In the genomic region with DNA sequence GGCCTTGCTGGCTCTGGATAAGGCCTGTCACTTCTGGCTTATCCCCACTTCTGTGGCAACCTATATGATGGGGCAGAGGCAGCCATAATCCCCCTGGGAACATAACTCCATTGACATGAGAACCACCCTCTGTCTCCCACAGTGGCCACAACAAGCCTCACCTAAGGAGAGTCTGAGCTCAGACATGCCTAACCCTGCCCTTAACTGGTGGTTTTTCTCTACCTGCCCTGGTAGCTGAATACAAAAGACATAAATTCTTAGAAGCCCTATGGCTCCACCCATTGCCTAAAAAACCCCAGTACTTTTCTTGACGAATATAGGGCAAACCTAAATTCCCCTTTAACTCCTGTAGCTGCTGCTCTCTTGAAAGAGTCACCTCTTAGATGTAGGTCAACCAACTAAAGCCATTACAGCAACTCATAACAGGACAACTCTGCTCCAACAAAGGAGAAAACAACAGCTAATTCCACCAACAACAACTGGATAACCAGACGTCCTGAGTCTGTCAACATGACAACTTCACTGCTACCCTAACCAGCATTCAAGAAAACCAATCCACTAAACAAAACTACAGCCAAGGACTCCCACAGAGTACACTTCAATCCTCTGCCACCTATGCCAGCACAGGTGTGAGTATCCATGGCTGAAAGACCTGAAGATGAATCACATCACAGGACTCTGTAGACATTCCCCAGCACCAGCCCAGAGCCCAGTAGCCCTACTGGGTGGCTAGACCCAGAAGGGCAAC, we compare ENCODE assay signal across 19 cellular contexts.
DNase-seq lines count a peak whose midpoint lies in the region; ATAC-seq, FAIRE-seq and TF ChIP-seq lines count a peak whose summit lies in the region.
"Had no signal": no experiment of that assay in that cellular context is flagged by ENCODE, and none has a peak within 500 bp of the region (broad histone marks: within the 10 kb centered on the region; RNA-seq: fewer than 3 reads in every experiment).

No MANE protein-coding gene starts in this region.

- intact Hi-C loops in activated T-helper 1 cell treated with anti-CD3 and anti-CD28 coated beads, Interleukin-12 subunit alpha, Interleukin-12 subunit beta, Interleukin-2, Interleukin-4 antibody, amounts not matched to agents 30 ng/mL and 10 ng/mL and 1 ng/mL, durations not matched to agents 14 hours and 24 hours and 36 hours (cut with micrococcal nuclease), result no loop called here

- FAIRE-seq in GM12892 (lab: Jason Lieb, UNC), result no peak

- H3K27ac Mint-ChIP-seq in chondrocyte (ENCODE audit: unreplicated experiment), result no peak overlapping the region
- no peak overlapping the region for H3K27ac Mint-ChIP-seq in activated T-helper 1 cell treated with anti-CD3 and anti-CD28 coated beads, Interleukin-12 subunit alpha, Interleukin-12 subunit beta, Interleukin-2, Interleukin-4 antibody, amounts not matched to agents 30 ng/mL and 10 ng/mL and 1 ng/mL, durations not matched to agents 14 hours and 24 hours and 36 hours
- H3K27ac Mint-ChIP-seq: activated T-cell treated with anti-CD3 and anti-CD28 coated beads, Interleukin-2, amount 50 U/mL, for 72 hours; CD4-positive, alpha-beta memory T cell; dendritic cell treated with granulocyte-macrophage colony-stimulating factor and Interleukin-4, amounts not matched to agents 40 ng/mL and 50 ng/mL, for 4 days; naive thymus-derived CD8-positive, alpha-beta T cell had no signal

- TF ChIP-seq CTCF in chondrocyte (IDR thresholded peaks at IDR 0.05), result no peak

- DNase-seq in chondrocyte (ENCODE audit: low spot score) (no peak), NCI-H1105 (lab: John Stamatoyannopoulos, UW) (no peak), GM12892 (ENCODE audit: insufficient read length) (no peak)
- DNase-seq in activated T-helper 1 cell treated with anti-CD3 and anti-CD28 coated beads, Interleukin-12 subunit alpha, Interleukin-12 subunit beta, Interleukin-2, Interleukin-4 antibody, amounts not matched to agents 30 ng/mL and 10 ng/mL and 1 ng/mL, durations not matched to agents 14 hours and 24 hours and 36 hours (ENCODE audit: low spot score), result no peak
- DNase-seq: activated CD4-positive, alpha-beta T cell treated with anti-CD3 and anti-CD28 coated beads, Interleukin-2, amount 50 U/mL, for 1 hour; activated T-cell treated with anti-CD3 and anti-CD28 coated beads, Interleukin-2, amount 50 U/mL, for 72 hours; amygdala; CD4-positive, alpha-beta memory T cell; EL; left ventricle myocardium superior; naive thymus-derived CD8-positive, alpha-beta T cell; NCI-H1694; NCI-H524 treated with DMSO at 0.1 percent for 48 hours; T-helper 2 cell had no signal

- H3K4me3 Mint-ChIP-seq in chondrocyte (ENCODE audit: unreplicated experiment), result no peak overlapping the region
- no peak overlapping the region for H3K4me3 Mint-ChIP-seq in activated T-helper 1 cell treated with anti-CD3 and anti-CD28 coated beads, Interleukin-12 subunit alpha, Interleukin-12 subunit beta, Interleukin-2, Interleukin-4 antibody, amounts not matched to agents 30 ng/mL and 10 ng/mL and 1 ng/mL, durations not matched to agents 14 hours and 24 hours and 36 hours
- H3K4me3 Mint-ChIP-seq: activated T-cell treated with anti-CD3 and anti-CD28 coated beads, Interleukin-2, amount 50 U/mL, for 72 hours; CD4-positive, alpha-beta memory T cell; dendritic cell treated with granulocyte-macrophage colony-stimulating factor and Interleukin-4, amounts not matched to agents 40 ng/mL and 50 ng/mL, for 4 days; naive thymus-derived CD8-positive, alpha-beta T cell had no signal

- TF ChIP-seq POLR2A in GM12892 (IDR thresholded peaks at IDR 0.05; ENCODE audit: low read depth, low read length), result no peak

- peak; percentile 42 for ATAC-seq in GM18498 (IDR thresholded peaks at IDR 0.05; ENCODE audit: unreplicated experiment)
- ATAC-seq in GM19452 (IDR thresholded peaks at IDR 0.05; ENCODE audit: unreplicated experiment), result peak; percentile 25
- ATAC-seq in HG02642 (IDR thresholded peaks at IDR 0.05; ENCODE audit: poor library complexity, unreplicated experiment), result peak; percentile 52
- peak; percentile 53 for ATAC-seq in HG03280 (IDR thresholded peaks at IDR 0.05; ENCODE audit: unreplicated experiment)
- ATAC-seq: activated T-cell treated with anti-CD3 and anti-CD28 coated beads, Interleukin-2, amount 50 U/mL, for 72 hours; left ventricle myocardium superior; naive thymus-derived CD8-positive, alpha-beta T cell had no signal

- H3K9me3 Mint-ChIP-seq in chondrocyte (ENCODE audit: low read depth), result peaks cover 41% of the 10 kb centered on the region
- H3K9me3 Mint-ChIP-seq in activated T-helper 1 cell treated with anti-CD3 and anti-CD28 coated beads, Interleukin-12 subunit alpha, Interleukin-12 subunit beta, Interleukin-2, Interleukin-4 antibody, amounts not matched to agents 30 ng/mL and 10 ng/mL and 1 ng/mL, durations not matched to agents 14 hours and 24 hours and 36 hours, result peaks cover 26% of the 10 kb centered on the region

- peaks cover 11% of the 10 kb centered on the region for H3K4me1 Mint-ChIP-seq in chondrocyte (ENCODE audit: low read depth)
- H3K4me1 Mint-ChIP-seq in activated T-helper 1 cell treated with anti-CD3 and anti-CD28 coated beads, Interleukin-12 subunit alpha, Interleukin-12 subunit beta, Interleukin-2, Interleukin-4 antibody, amounts not matched to agents 30 ng/mL and 10 ng/mL and 1 ng/mL, durations not matched to agents 14 hours and 24 hours and 36 hours (ENCODE audit: low read depth), result no peaks in the 10 kb centered on the region
- H3K4me1 Mint-ChIP-seq: CD4-positive, alpha-beta memory T cell; naive thymus-derived CD8-positive, alpha-beta T cell had no signal

- no peaks in the 10 kb centered on the region for H3K27me3 Mint-ChIP-seq in chondrocyte (ENCODE audit: low read depth)
- H3K27me3 Mint-ChIP-seq in activated T-helper 1 cell treated with anti-CD3 and anti-CD28 coated beads, Interleukin-12 subunit alpha, Interleukin-12 subunit beta, Interleukin-2, Interleukin-4 antibody, amounts not matched to agents 30 ng/mL and 10 ng/mL and 1 ng/mL, durations not matched to agents 14 hours and 24 hours and 36 hours (ENCODE audit: insufficient read depth), result no peaks in the 10 kb centered on the region
- H3K27me3 Mint-ChIP-seq: CD4-positive, alpha-beta memory T cell; dendritic cell treated with granulocyte-macrophage colony-stimulating factor and Interleukin-4, amounts not matched to agents 40 ng/mL and 50 ng/mL, for 4 days had no signal

- peaks cover 7% of the 10 kb centered on the region for H3K36me3 Mint-ChIP-seq in chondrocyte (ENCODE audit: low read depth)
- H3K36me3 Mint-ChIP-seq in activated T-helper 1 cell treated with anti-CD3 and anti-CD28 coated beads, Interleukin-12 subunit alpha, Interleukin-12 subunit beta, Interleukin-2, Interleukin-4 antibody, amounts not matched to agents 30 ng/mL and 10 ng/mL and 1 ng/mL, durations not matched to agents 14 hours and 24 hours and 36 hours (ENCODE audit: low read depth), result no peaks in the 10 kb centered on the region
- H3K36me3 Mint-ChIP-seq: CD4-positive, alpha-beta memory T cell had no signal
